ENCODE assay signal across 11 cellular contexts in genomic region chr1:110647254-110647891, GRCh38. TPM values are rescaled to one million over a fixed set of nuclear protein-coding genes. Genes with fewer than 3 reads are reported as not detected.
DNase-seq lines count a peak whose midpoint lies in the region; ATAC-seq and TF ChIP-seq lines count a peak whose summit lies in the region.
"Had no signal": no experiment of that assay in that cellular context is flagged by ENCODE, and none has a peak within 500 bp of the region (broad histone marks: within the 10 kb centered on the region; RNA-seq: fewer than 3 reads in every experiment).

No MANE protein-coding gene starts in this region.

- H3K9me3 Mint-ChIP-seq in activated CD4-positive, alpha-beta T cell treated with anti-CD3 and anti-CD28 coated beads for 36 hours (ENCODE audit: low read depth) = no peaks in the 10 kb centered on the region

- POLR2A ChIA-PET in activated CD4-positive, alpha-beta T cell treated with anti-CD3 and anti-CD28 coated beads for 36 hours (lab: Charles Lee) = interaction anchor here (0.6 to 5.2 kb wide), 7 partner anchors 11 to 308 kb away, joined by 3 to 54 read pairs (median 4); partner anchors contain the start of gene RBM15
- POLR2A ChIA-PET in HEK293T (lab: Yijun Ruan, JAX) = no interaction called here

- DNase-seq in activated CD4-positive, alpha-beta T cell treated with anti-CD3 and anti-CD28 coated beads for 36 hours = no peak
- no peak for DNase-seq in activated CD4-positive, alpha-beta T cell treated with anti-CD3 and anti-CD28 coated beads for 4 hours
- DNase-seq in NOMO-1 treated with DMSO at 0.1 percent for 48 hours (lab: John Stamatoyannopoulos, UW; ENCODE audit: unreplicated experiment) (peak; percentile 72), fibroblast of gingiva (ENCODE audit: low read depth) (peak; percentile 49), spleen (no peak), HEK293T (ENCODE audit: extremely low spot score) (no peak), NCI-H446 treated with DMSO at 0.1 percent for 48 hours (lab: John Stamatoyannopoulos, UW) (no peak)
- DNase-seq: NCI-H2081 had no signal

- H3K4me1 ChIP-seq in spleen = peaks cover 18 to 64% (median 48%) of the 10 kb centered on the region in 6 donors

- CTCF ChIA-PET in activated CD4-positive, alpha-beta T cell treated with anti-CD3 and anti-CD28 coated beads for 36 hours (lab: Charles Lee) = interaction anchor here (0.6 to 7.8 kb wide), 15 partner anchors 9 to 612 kb away, joined by 3 to 111 read pairs (median 6); no protein-coding TSS in a partner anchor
- CTCF ChIA-PET in HEK293T (lab: Yijun Ruan, JAX) = interaction anchor here (0.8 kb wide), 1 partner anchor 138 kb away, joined by 3 read pairs; no protein-coding TSS in a partner anchor

- H3K27me3 ChIP-seq in spleen (replicated peaks in 1 of 7) = no peaks in the 10 kb centered on the region

- no peak overlapping the region for H3K4me3 ChIP-seq in spleen

- no peak overlapping the region for H3K4me3 Mint-ChIP-seq in activated CD4-positive, alpha-beta T cell treated with anti-CD3 and anti-CD28 coated beads for 36 hours

- H3K27me3 Mint-ChIP-seq in activated CD4-positive, alpha-beta T cell treated with anti-CD3 and anti-CD28 coated beads for 36 hours = no peaks in the 10 kb centered on the region

- H3K9me3 ChIP-seq in spleen = no peaks in the 10 kb centered on the region

- peaks cover 33% of the 10 kb centered on the region for H3K4me1 Mint-ChIP-seq in activated CD4-positive, alpha-beta T cell treated with anti-CD3 and anti-CD28 coated beads for 36 hours

- H3K36me3 Mint-ChIP-seq in activated CD4-positive, alpha-beta T cell treated with anti-CD3 and anti-CD28 coated beads for 36 hours (ENCODE audit: low read depth) = no peaks in the 10 kb centered on the region

- intact Hi-C loops in activated CD4-positive, alpha-beta T cell treated with anti-CD3 and anti-CD28 coated beads for 36 hours (cut with DNase I, micrococcal nuclease) = loop anchor here (1.0 to 5.0 kb wide), 7 partner anchors 12 to 955 kb away; no protein-coding TSS in a partner anchor
- intact Hi-C loops in spleen (cut with DNase I; ENCODE audit: low total_unique reads) = no loop called here

- no peaks in the 10 kb centered on the region for H3K36me3 ChIP-seq in spleen

- TF ChIP-seq POLR2A in spleen (IDR thresholded peaks at IDR 0.05) = no peak

- ATAC-seq in activated CD4-positive, alpha-beta T cell treated with anti-CD3 and anti-CD28 coated beads for 36 hours = peak; percentile 58
- no peak for ATAC-seq in HG03442 (IDR thresholded peaks at IDR 0.05; ENCODE audit: unreplicated experiment)

- WGBS in spleen, 5 donors = 6 to 11% (median 10%) methylated on average over 5 of the region's 5 CpGs

- H3K27ac ChIP-seq in spleen = peak overlapping the region; percentile 4 to 77 (median 58)

- no peak overlapping the region for H3K27ac Mint-ChIP-seq in activated CD4-positive, alpha-beta T cell treated with anti-CD3 and anti-CD28 coated beads for 36 hours

- TF ChIP-seq CTCF in spleen (IDR thresholded peaks at IDR 0.05 in 8 of 11, conservative IDR thresholded peaks at IDR 0.05 in 3 of 11) = no peak

TF ChIP-seq in HEK293T, 16 proteins besides CTCF, POLR2A, EP300 and RAD21:
- TF ChIP-seq ZNF384 (IDR thresholded peaks at IDR 0.05) (no peak), ELF4 (IDR thresholded peaks at IDR 0.05) (no peak), SUZ12 (IDR thresholded peaks at IDR 0.05) (no peak), FOXA1 (IDR thresholded peaks at IDR 0.05) (no peak), SP1 (IDR thresholded peaks at IDR 0.05) (no peak), L3MBTL2 (conservative IDR thresholded peaks at IDR 0.05) (no peak), HDGF (IDR thresholded peaks at IDR 0.05; ENCODE audit: borderline replicate concordance) (no peak), FOXK2 (IDR thresholded peaks at IDR 0.05) (no peak), CTBP1 (IDR thresholded peaks at IDR 0.05; ENCODE audit: borderline replicate concordance) (no peak), ARNT (IDR thresholded peaks at IDR 0.05) (no peak), PKNOX1 (IDR thresholded peaks at IDR 0.05) (no peak), BHLHE40 (IDR thresholded peaks at IDR 0.05; ENCODE audit: borderline replicate concordance) (no peak), LEF1 (IDR thresholded peaks at IDR 0.05; ENCODE audit: borderline replicate concordance) (no peak), TARDBP (IDR thresholded peaks at IDR 0.05) (no peak), FOXM1 (IDR thresholded peaks at IDR 0.05; ENCODE audit: borderline replicate concordance) (no peak), NFRKB (IDR thresholded peaks at IDR 0.05) (no peak)

RNA-seq across cellular contexts. Expression of gene KCNA3, which starts 27.4 kb away (rescaled TPM):
- 10 to 100 TPM; 20.0 to 20.5 TPM for total RNA-seq in activated CD4-positive, alpha-beta T cell treated with anti-CD3 and anti-CD28 coated beads for 36 hours
- 10 to 100 TPM; 20.4 to 45.8 (median 28.4) TPM for total RNA-seq in spleen
- polyA plus RNA-seq in spleen = 1 to 10 TPM in 1 of 3 donors, under 1 TPM in 2; 0.30 to 1.4 (median 0.96) TPM
- total RNA-seq: dermis microvascular lymphatic vessel endothelial cell had no signal

RNA-seq across cellular contexts. Expression of gene KCNA2, which starts 41.2 kb away (rescaled TPM):
- total RNA-seq in activated CD4-positive, alpha-beta T cell treated with anti-CD3 and anti-CD28 coated beads for 36 hours = under 1 TPM; 0.25 to 0.37 TPM
- total RNA-seq in spleen = 1 to 10 TPM in 5 of 7 donors, under 1 TPM in 2; 0.65 to 2.6 (median 1.4) TPM
- under 1 TPM; 0.09 to 0.13 (median 0.11) TPM for polyA plus RNA-seq in spleen
- total RNA-seq: dermis microvascular lymphatic vessel endothelial cell had no signal
- polyA plus RNA-seq: AG04450 had no signal

Comparison
In these comparisons a context has a peak if more than half of its experiments do, and no peak if none do; other contexts are left out.
1. DNase-seq: peak in NOMO-1 treated with DMSO at 0.1 percent for 48 hours (single experiment) and fibroblast of gingiva (single experiment); none in activated CD4-positive, alpha-beta T cell treated with anti-CD3 and anti-CD28 coated beads for 36 hours (single experiment), activated CD4-positive, alpha-beta T cell treated with anti-CD3 and anti-CD28 coated beads for 4 hours (0 of 2), spleen (single experiment), HEK293T (single experiment) and NCI-H446 treated with DMSO at 0.1 percent for 48 hours (single experiment).